In the genomic region with DNA sequence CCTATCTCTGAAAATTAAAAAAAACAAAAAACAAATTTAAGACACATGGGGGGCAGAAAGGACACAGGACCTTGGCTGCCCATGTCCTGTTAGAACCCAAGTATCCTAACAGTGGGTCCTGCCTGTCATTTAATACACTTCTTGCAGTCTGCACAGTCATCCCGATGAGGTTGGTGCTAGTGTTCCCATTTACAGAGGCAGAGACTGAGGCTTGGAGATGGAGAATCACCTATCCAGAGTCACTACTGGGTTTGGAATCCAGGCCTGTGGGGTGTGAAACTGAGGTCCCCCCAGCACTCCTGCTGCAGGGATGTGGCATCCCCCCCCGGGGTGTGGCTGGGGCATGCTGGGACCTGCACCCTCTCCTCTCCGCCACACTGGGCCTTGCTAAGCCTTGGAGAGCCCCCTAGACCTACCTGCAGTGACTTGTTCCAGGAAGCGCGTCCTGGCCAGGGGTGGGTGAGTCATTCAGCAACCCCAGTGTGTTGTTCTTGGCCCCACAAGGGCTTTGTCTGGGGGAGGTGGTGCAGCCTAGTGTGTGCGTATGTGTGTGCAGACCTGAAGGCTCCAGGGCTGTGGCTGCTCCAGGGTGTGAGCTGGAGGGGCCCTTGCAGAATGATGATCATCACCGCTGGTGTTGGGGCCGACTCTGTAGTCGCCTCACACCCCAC, we compare ENCODE assay signal across 9 cellular contexts. TPM values are rescaled to one million over a fixed set of nuclear protein-coding genes. Genes with fewer than 3 reads are reported as not detected.
DNase-seq lines count a peak whose midpoint lies in the region; ATAC-seq and TF ChIP-seq lines count a peak whose summit lies in the region.
"Had no signal": no experiment of that assay in that cellular context is flagged by ENCODE, and none has a peak within 500 bp of the region (broad histone marks: within the 10 kb centered on the region; RNA-seq: fewer than 3 reads in every experiment).

No MANE protein-coding gene starts in this region.

- no peaks in the 10 kb centered on the region for H3K27me3 Mint-ChIP-seq in CD4-positive, alpha-beta T cell
- no peaks in the 10 kb centered on the region for H3K27me3 Mint-ChIP-seq in activated T-cell treated with anti-CD3 and anti-CD28 coated beads, Interleukin-2, amount 50 U/mL, for 4 hours (ENCODE audit: low read depth)
- no peaks in the 10 kb centered on the region for H3K27me3 Mint-ChIP-seq in naive thymus-derived CD8-positive, alpha-beta T cell

- DNase-seq in CD4-positive, alpha-beta T cell: peak in 4 of 10 experiments; percentile 3 to 19 (median 14)
- DNase-seq in activated T-cell treated with anti-CD3 and anti-CD28 coated beads, Interleukin-2, amount 50 U/mL, for 4 hours: peak; percentile 22
- DNase-seq in naive thymus-derived CD8-positive, alpha-beta T cell: peak in 3 of 10 donors; percentile 5 to 67 (median 54)
- DNase-seq in NCI-H1930 (lab: John Stamatoyannopoulos, UW): no peak
- no peak for DNase-seq in SJCRH30

- no peaks in the 10 kb centered on the region for H3K4me1 Mint-ChIP-seq in CD4-positive, alpha-beta T cell (ENCODE audit: low read depth)
- peaks cover 4% of the 10 kb centered on the region for H3K4me1 Mint-ChIP-seq in activated T-cell treated with anti-CD3 and anti-CD28 coated beads, Interleukin-2, amount 50 U/mL, for 4 hours (ENCODE audit: low read depth)
- H3K4me1 Mint-ChIP-seq in naive thymus-derived CD8-positive, alpha-beta T cell: peaks cover 7 to 22% (median 16%) of the 10 kb centered on the region in 4 donors

- H3K9me3 Mint-ChIP-seq in CD4-positive, alpha-beta T cell: no peaks in the 10 kb centered on the region
- no peaks in the 10 kb centered on the region for H3K9me3 Mint-ChIP-seq in activated T-cell treated with anti-CD3 and anti-CD28 coated beads, Interleukin-2, amount 50 U/mL, for 4 hours
- H3K9me3 Mint-ChIP-seq in naive thymus-derived CD8-positive, alpha-beta T cell: no peaks in the 10 kb centered on the region

- H3K4me3 ChIP-seq in gastroesophageal sphincter (no peak overlapping the region), SJCRH30 (no peak overlapping the region)

- TF ChIP-seq POLR2A in gastroesophageal sphincter (IDR thresholded peaks at IDR 0.05): no peak

- H3K36me3 ChIP-seq in gastroesophageal sphincter (no peaks in the 10 kb centered on the region), SJCRH30 (no peaks in the 10 kb centered on the region)

- H3K4me1 ChIP-seq in gastroesophageal sphincter (peaks cover 0 to 16% (median 14%) of the 10 kb centered on the region in 3 donors), SJCRH30 (peaks cover 7% of the 10 kb centered on the region; the same call in 1 of the 2 replicates)

- H3K27me3 ChIP-seq in CD4-positive, alpha-beta T cell (ENCODE audit: control insufficient read depth, insufficient read depth, low read length): no peaks in the 10 kb centered on the region
- H3K27me3 ChIP-seq in gastroesophageal sphincter: no peaks in the 10 kb centered on the region
- H3K27me3 ChIP-seq in SJCRH30: no peaks in the 10 kb centered on the region

- CTCF ChIA-PET in CD4-positive, alpha-beta T cell (lab: Charles Lee): no interaction called here

- no peak overlapping the region for H3K27ac Mint-ChIP-seq in CD4-positive, alpha-beta T cell
- H3K27ac Mint-ChIP-seq in naive thymus-derived CD8-positive, alpha-beta T cell: peak overlapping the region in 5 of 10 donors; percentile 20 to 82 (median 77)

- WGBS in gastroesophageal sphincter (ENCODE audit: low coverage in 1 of 2), 2 donors: 100% methylated on average over 1 of the region's 9 CpGs

- no peak for TF ChIP-seq EP300 in gastroesophageal sphincter (IDR thresholded peaks at IDR 0.05)

- peak; percentile 39 for ATAC-seq in CD4-positive, alpha-beta T cell (ENCODE audit: poor library complexity)
- ATAC-seq in GM19372 (IDR thresholded peaks at IDR 0.05; ENCODE audit: low read depth, unreplicated experiment) (peak; percentile 83), HG03354 (IDR thresholded peaks at IDR 0.05; ENCODE audit: poor library complexity, severe bottlenecking, unreplicated experiment) (peak; percentile 93), gastroesophageal sphincter (no peak)
- ATAC-seq in activated T-cell treated with anti-CD3 and anti-CD28 coated beads, Interleukin-2, amount 50 U/mL, for 4 hours: peak; percentile 95 to 98
- ATAC-seq in naive thymus-derived CD8-positive, alpha-beta T cell: peak; percentile 80 to 96

- no peak overlapping the region for H3K27ac ChIP-seq in CD4-positive, alpha-beta T cell (ENCODE audit: low read depth, low read length)
- H3K27ac ChIP-seq in gastroesophageal sphincter (no peak overlapping the region), SJCRH30 (no peak overlapping the region)
- H3K27ac ChIP-seq: HL-60 had no signal

- intact Hi-C loops in CD4-positive, alpha-beta T cell (cut with DNase I, micrococcal nuclease): no loop called here

- H3K36me3 Mint-ChIP-seq in CD4-positive, alpha-beta T cell (ENCODE audit: low read depth): peaks cover 30% of the 10 kb centered on the region
- peaks cover 4% of the 10 kb centered on the region for H3K36me3 Mint-ChIP-seq in activated T-cell treated with anti-CD3 and anti-CD28 coated beads, Interleukin-2, amount 50 U/mL, for 4 hours (ENCODE audit: insufficient read depth)
- H3K36me3 Mint-ChIP-seq in naive thymus-derived CD8-positive, alpha-beta T cell: peaks cover 0 to 45% (median 9%) of the 10 kb centered on the region in 3 donors

- POLR2A ChIA-PET in CD4-positive, alpha-beta T cell (lab: Charles Lee): no interaction called here
- POLR2A ChIA-PET in naive thymus-derived CD8-positive, alpha-beta T cell (lab: Charles Lee): interaction anchor here (1.3 to 2.3 kb wide), 2 partner anchors 26 to 50 kb away, joined by 4 to 7 read pairs; partner anchors contain the start of gene BCAS4

- no peak overlapping the region for H3K4me3 Mint-ChIP-seq in CD4-positive, alpha-beta T cell
- no peak overlapping the region for H3K4me3 Mint-ChIP-seq in activated T-cell treated with anti-CD3 and anti-CD28 coated beads, Interleukin-2, amount 50 U/mL, for 4 hours
- no peak overlapping the region for H3K4me3 Mint-ChIP-seq in naive thymus-derived CD8-positive, alpha-beta T cell

- H3K9me3 ChIP-seq in CD4-positive, alpha-beta T cell (ENCODE audit: control insufficient read depth, low read length): no peaks in the 10 kb centered on the region
- H3K9me3 ChIP-seq in gastroesophageal sphincter: no peaks in the 10 kb centered on the region
- H3K9me3 ChIP-seq in SJCRH30 (replicated peaks): no peaks in the 10 kb centered on the region

- TF ChIP-seq CTCF in CD4-positive, alpha-beta T cell (IDR thresholded peaks at IDR 0.05): no peak
- no peak for TF ChIP-seq CTCF in gastroesophageal sphincter (IDR thresholded peaks at IDR 0.05)

RNA-seq across cellular contexts. Expression of gene BCAS4, which starts 49.7 kb away (rescaled TPM):
- total RNA-seq in CD4-positive, alpha-beta T cell: 10 to 100 TPM; 19.0 to 20.9 TPM
- 10 to 100 TPM; 10.2 to 13.6 (median 12.7) TPM for total RNA-seq in activated T-cell treated with anti-CD3 and anti-CD28 coated beads, Interleukin-2, amount 50 U/mL, for 4 hours
- total RNA-seq in naive thymus-derived CD8-positive, alpha-beta T cell: 10 to 100 TPM; 77.4 to 89.9 TPM
- 10 to 100 TPM; 33.5 to 51.5 (median 39.9) TPM for polyA plus RNA-seq in naive thymus-derived CD8-positive, alpha-beta T cell
- total RNA-seq in gastroesophageal sphincter: 10 to 100 TPM in 1 of 4 donors, 1 to 10 TPM in 3; 4.4 to 18.7 (median 4.7) TPM
- total RNA-seq in SJCRH30 (2014; rRNA removed; shearing (Covaris generic)): 5.3 and 5.8 TPM in 2 replicates
